8 cellular contexts compared by ENCODE assay signal in genomic region chr1:156601892-156602291, GRCh38. TPM values are rescaled to one million over a fixed set of nuclear protein-coding genes. Genes with fewer than 3 reads are reported as not detected.
DNase-seq lines count a peak whose midpoint lies in the region; ATAC-seq, FAIRE-seq and TF ChIP-seq lines count a peak whose summit lies in the region.

No MANE protein-coding gene starts in this region.

- peaks cover 36% of the 10 kb centered on the region for H3K4me1 Mint-ChIP-seq in activated naive CD4-positive, alpha-beta T cell treated with anti-CD3 and anti-CD28 coated beads, Interleukin-2, amount 50 U/mL, for 24 hours
- peaks cover 32% of the 10 kb centered on the region for H3K4me1 Mint-ChIP-seq in activated CD8-positive, alpha-beta T cell treated with anti-CD3 and anti-CD28 coated beads for 36 hours (ENCODE audit: low read depth)

- H3K9me3 ChIP-seq in keratinocyte (ENCODE audit: control insufficient read depth, low read depth, low read length) (no peaks in the 10 kb centered on the region), thymus (ENCODE audit: control insufficient read depth) (no peaks in the 10 kb centered on the region)

- peaks cover 28% of the 10 kb centered on the region for H3K4me1 ChIP-seq in keratinocyte (ENCODE audit: control insufficient read depth, extremely low read depth, insufficient read depth, low read length)
- H3K4me1 ChIP-seq in thymus (ENCODE audit: control insufficient read depth, insufficient read depth, low read length): peaks cover 7% of the 10 kb centered on the region

- no peaks in the 10 kb centered on the region for H3K27me3 Mint-ChIP-seq in activated naive CD4-positive, alpha-beta T cell treated with anti-CD3 and anti-CD28 coated beads, Interleukin-2, amount 50 U/mL, for 24 hours
- no peaks in the 10 kb centered on the region for H3K27me3 Mint-ChIP-seq in activated CD8-positive, alpha-beta T cell treated with anti-CD3 and anti-CD28 coated beads for 36 hours

- no peaks in the 10 kb centered on the region for H4K20me1 ChIP-seq in keratinocyte (ENCODE audit: control insufficient read depth, extremely low read depth, insufficient read depth, low read length)

- H3K27ac Mint-ChIP-seq in activated naive CD4-positive, alpha-beta T cell treated with anti-CD3 and anti-CD28 coated beads, Interleukin-2, amount 50 U/mL, for 24 hours: peak overlapping the region; percentile 99
- H3K27ac Mint-ChIP-seq in activated CD8-positive, alpha-beta T cell treated with anti-CD3 and anti-CD28 coated beads for 36 hours: peak overlapping the region; percentile 97

- peak overlapping the region; percentile 95 for H3K4me3 Mint-ChIP-seq in activated naive CD4-positive, alpha-beta T cell treated with anti-CD3 and anti-CD28 coated beads, Interleukin-2, amount 50 U/mL, for 24 hours
- peak overlapping the region; percentile 93 for H3K4me3 Mint-ChIP-seq in activated CD8-positive, alpha-beta T cell treated with anti-CD3 and anti-CD28 coated beads for 36 hours

- CTCF ChIA-PET in activated CD8-positive, alpha-beta T cell treated with anti-CD3 and anti-CD28 coated beads for 36 hours (lab: Charles Lee): interaction anchor here (0.6 to 5.5 kb wide), 10 partner anchors 12 to 182 kb away, joined by 3 to 27 read pairs (median 4); partner anchors contain the start of gene NAXE

- H3K4me3 ChIP-seq in keratinocyte (ENCODE audit: control insufficient read depth in 2 of 3, extremely low read depth in 1 of 3, insufficient read depth in 2 of 3, low read depth in 1 of 3, low read length in 3 of 3): peak overlapping the region; percentile 61 to 97 (median 96)
- peak overlapping the region; percentile 92 for H3K4me3 ChIP-seq in thymus (ENCODE audit: low read length)

- no peaks in the 10 kb centered on the region for H3K9me1 ChIP-seq in keratinocyte (ENCODE audit: control insufficient read depth, extremely low read depth, insufficient read depth, low read length)

- H3K36me3 Mint-ChIP-seq in activated naive CD4-positive, alpha-beta T cell treated with anti-CD3 and anti-CD28 coated beads, Interleukin-2, amount 50 U/mL, for 24 hours: peaks cover 20% of the 10 kb centered on the region
- peaks cover 35% of the 10 kb centered on the region for H3K36me3 Mint-ChIP-seq in activated CD8-positive, alpha-beta T cell treated with anti-CD3 and anti-CD28 coated beads for 36 hours (ENCODE audit: low read depth)

- H3K36me3 ChIP-seq in keratinocyte (ENCODE audit: control insufficient read depth in 2 of 2, extremely low read depth in 1 of 2, insufficient read depth in 2 of 2, low read length in 2 of 2): peaks cover 14 to 19% of the 10 kb centered on the region in 2 experiments
- H3K36me3 ChIP-seq in thymus (ENCODE audit: control insufficient read depth, insufficient read depth): peaks cover 13% of the 10 kb centered on the region

- TF ChIP-seq CTCF in activated CD8-positive, alpha-beta T cell treated with anti-CD3 and anti-CD28 coated beads for 36 hours (IDR thresholded peaks at IDR 0.05): no peak
- no peak for TF ChIP-seq CTCF in keratinocyte (optimal IDR thresholded peaks at IDR 0.05 in 1 of 3, IDR thresholded peaks at IDR 0.05 in 1 of 3, conservative IDR thresholded peaks at IDR 0.05 in 1 of 3; ENCODE audit: extremely low read depth in 1 of 3, insufficient read depth in 2 of 3, low read length in 3 of 3)

- H3K27ac ChIP-seq in keratinocyte (ENCODE audit: control insufficient read depth, insufficient read depth, low read length) (peak overlapping the region; percentile 90), thymus (ENCODE audit: low read depth) (peak overlapping the region; percentile 59)

- no peak for FAIRE-seq in keratinocyte (lab: Jason Lieb, UNC)

- ATAC-seq in activated CD8-positive, alpha-beta T cell treated with anti-CD3 and anti-CD28 coated beads for 36 hours: peak; percentile 2
- ATAC-seq in GM21825 (IDR thresholded peaks at IDR 0.05; ENCODE audit: unreplicated experiment) (no peak), GM21786 (IDR thresholded peaks at IDR 0.05; ENCODE audit: unreplicated experiment) (no peak)

- H3K79me2 ChIP-seq in keratinocyte (ENCODE audit: control insufficient read depth, insufficient read depth, low read length): peaks cover 25% of the 10 kb centered on the region

- H3K27me3 ChIP-seq in keratinocyte (ENCODE audit: control insufficient read depth, extremely low read depth, insufficient read depth, low read length) (no peaks in the 10 kb centered on the region), thymus (ENCODE audit: control insufficient read depth, insufficient read depth) (no peaks in the 10 kb centered on the region)

- H3K9ac ChIP-seq in keratinocyte (ENCODE audit: control insufficient read depth, extremely low read depth, insufficient read depth, low read length): peak overlapping the region; percentile 98

- peak overlapping the region; percentile 78 for H2AFZ ChIP-seq in keratinocyte (ENCODE audit: control insufficient read depth, low read length)

- POLR2A ChIA-PET in activated CD8-positive, alpha-beta T cell treated with anti-CD3 and anti-CD28 coated beads for 36 hours (lab: Charles Lee): interaction anchor here (0.6 to 3.2 kb wide), 3 partner anchors 10 to 105 kb away, joined by 3 to 29 read pairs (median 5); partner anchors contain the start of gene NAXE

- H3K9me3 Mint-ChIP-seq in activated naive CD4-positive, alpha-beta T cell treated with anti-CD3 and anti-CD28 coated beads, Interleukin-2, amount 50 U/mL, for 24 hours: no peaks in the 10 kb centered on the region
- no peaks in the 10 kb centered on the region for H3K9me3 Mint-ChIP-seq in activated CD8-positive, alpha-beta T cell treated with anti-CD3 and anti-CD28 coated beads for 36 hours

- H3K4me2 ChIP-seq in keratinocyte (ENCODE audit: control insufficient read depth, extremely low read depth, insufficient read depth, low read depth, low read length): peak overlapping the region; percentile 97

- DNase-seq in activated naive CD4-positive, alpha-beta T cell (lab: John Stamatoyannopoulos, UW): no peak
- peak; percentile 26 for DNase-seq in activated CD8-positive, alpha-beta T cell treated with anti-CD3 and anti-CD28 coated beads for 36 hours
- DNase-seq in keratinocyte (ENCODE audit: low read depth, low spot score) (no peak), occipital lobe (lab: John Stamatoyannopoulos, UW) (no peak)

- dilution Hi-C loops in keratinocyte (cut with MboI; ENCODE audit: extremely low pct_ligation_motif_present, low sequenced_read_pairs): no loop called here

- WGBS in thymus: 82% methylated on average over 12 of the region's 12 CpGs

- intact Hi-C loops in activated CD8-positive, alpha-beta T cell treated with anti-CD3 and anti-CD28 coated beads for 36 hours (cut with micrococcal nuclease): loop anchor here (5.0 kb wide), 1 partner anchor 145 kb away; no protein-coding TSS in a partner anchor

RNA-seq across cellular contexts. Expression of gene GPATCH4, which starts 0.6 kb away (rescaled TPM):
- total RNA-seq in activated CD8-positive, alpha-beta T cell treated with anti-CD3 and anti-CD28 coated beads for 36 hours: 10 to 100 TPM; 50.7 to 51.0 TPM
- 31.8 to 48.9 TPM (median 43.5 TPM) in 3 replicates for polyA plus RNA-seq in keratinocyte
- 21.5 TPM for polyA plus RNA-seq in keratinocyte (2011; ENCODE audit: low read depth)
- 32.0 and 41.4 TPM in 2 replicates for polyA plus RNA-seq in keratinocyte (2011; cell fraction: cytosol; rRNA removed)
- 43.6 and 52.9 TPM in 2 replicates for polyA plus RNA-seq in keratinocyte (2011; cell fraction: nucleus; rRNA removed)
- 27.0 and 53.5 TPM in 2 replicates for polyA plus RNA-seq in keratinocyte (2012; ENCODE audit: low replicate concordance)
- 30.0 to 49.1 TPM (median 34.6 TPM) in 3 replicates for polyA minus RNA-seq in keratinocyte
- 23.0 TPM for polyA minus RNA-seq in keratinocyte (2011; cell fraction: cytosol; rRNA and poly(A)+ RNA removed)
- polyA minus RNA-seq in keratinocyte (2011; cell fraction: nucleus; rRNA and poly(A)+ RNA removed): 16.1 and 17.0 TPM in 2 replicates
- polyA plus RNA-seq in thymus: 12.0 TPM
- total RNA-seq in occipital lobe: 10.3 TPM

RNA-seq across cellular contexts. Expression of gene NAXE, which starts 10.3 kb away (rescaled TPM):
- 10 to 100 TPM; 65.4 to 68.6 TPM for total RNA-seq in activated CD8-positive, alpha-beta T cell treated with anti-CD3 and anti-CD28 coated beads for 36 hours
- polyA plus RNA-seq in keratinocyte: 74.7 to 93.4 TPM (median 81.3 TPM) in 3 replicates
- 12.0 TPM for polyA plus RNA-seq in keratinocyte (2011; ENCODE audit: low read depth)
- 110 and 130 TPM in 2 replicates for polyA plus RNA-seq in keratinocyte (2011; cell fraction: cytosol; rRNA removed)
- polyA plus RNA-seq in keratinocyte (2011; cell fraction: nucleus; rRNA removed): 51.8 and 72.4 TPM in 2 replicates
- 92.1 and 108 TPM in 2 replicates for polyA plus RNA-seq in keratinocyte (2012; ENCODE audit: low replicate concordance)
- polyA minus RNA-seq in keratinocyte: 68.2 to 115 TPM (median 76.5 TPM) in 3 replicates
- 75.4 TPM for polyA minus RNA-seq in keratinocyte (2011; cell fraction: cytosol; rRNA and poly(A)+ RNA removed)
- polyA minus RNA-seq in keratinocyte (2011; cell fraction: nucleus; rRNA and poly(A)+ RNA removed): 17.5 and 19.5 TPM in 2 replicates
- 40.2 TPM for polyA plus RNA-seq in thymus
- total RNA-seq in occipital lobe: 26.5 TPM

RNA-seq across cellular contexts. Expression of gene HAPLN2, which starts 17.3 kb away (rescaled TPM):
- not detected for total RNA-seq in activated CD8-positive, alpha-beta T cell treated with anti-CD3 and anti-CD28 coated beads for 36 hours
- polyA plus RNA-seq in keratinocyte (not detected in 3 replicates), thymus (0.50 TPM)
- not detected for polyA plus RNA-seq in keratinocyte (2011; ENCODE audit: low read depth)
- not detected in 2 replicates for polyA plus RNA-seq in keratinocyte (2011; cell fraction: cytosol; rRNA removed)
- 0.22 TPM in 1 of 2 replicates, not detected in the other for polyA plus RNA-seq in keratinocyte (2011; cell fraction: nucleus; rRNA removed)
- polyA plus RNA-seq in keratinocyte (2012; ENCODE audit: low replicate concordance): not detected in 2 replicates
- not detected in 3 replicates for polyA minus RNA-seq in keratinocyte
- not detected for polyA minus RNA-seq in keratinocyte (2011; cell fraction: cytosol; rRNA and poly(A)+ RNA removed)
- polyA minus RNA-seq in keratinocyte (2011; cell fraction: nucleus; rRNA and poly(A)+ RNA removed): not detected in 2 replicates
- not detected for total RNA-seq in occipital lobe

RNA-seq across cellular contexts. Expression of gene TTC24, which starts 22.4 kb away (rescaled TPM):
- 10 to 100 TPM; 19.8 to 20.2 TPM for total RNA-seq in activated CD8-positive, alpha-beta T cell treated with anti-CD3 and anti-CD28 coated beads for 36 hours
- polyA plus RNA-seq in keratinocyte (not detected in 3 replicates), thymus (13.4 TPM)
- not detected for polyA plus RNA-seq in keratinocyte (2011; ENCODE audit: low read depth)
- polyA plus RNA-seq in keratinocyte (2011; cell fraction: cytosol; rRNA removed): not detected in 2 replicates
- not detected in 2 replicates for polyA plus RNA-seq in keratinocyte (2011; cell fraction: nucleus; rRNA removed)
- polyA plus RNA-seq in keratinocyte (2012; ENCODE audit: low replicate concordance): not detected in 2 replicates
- polyA minus RNA-seq in keratinocyte: not detected in 3 replicates
- not detected for polyA minus RNA-seq in keratinocyte (2011; cell fraction: cytosol; rRNA and poly(A)+ RNA removed)
- polyA minus RNA-seq in keratinocyte (2011; cell fraction: nucleus; rRNA and poly(A)+ RNA removed): not detected in 2 replicates
- not detected for total RNA-seq in occipital lobe

RNA-seq across cellular contexts. Expression of gene IQGAP3, which starts 29.5 kb away (rescaled TPM):
- total RNA-seq in activated CD8-positive, alpha-beta T cell treated with anti-CD3 and anti-CD28 coated beads for 36 hours: 10 to 100 TPM; 14.4 to 14.9 TPM
- polyA plus RNA-seq in keratinocyte (1.5 to 5.7 TPM (median 5.3 TPM) in 3 replicates), thymus (1.0 TPM)
- 0.07 TPM for polyA plus RNA-seq in keratinocyte (2011; ENCODE audit: low read depth)
- 0.73 and 0.81 TPM in 2 replicates for polyA plus RNA-seq in keratinocyte (2011; cell fraction: cytosol; rRNA removed)
- polyA plus RNA-seq in keratinocyte (2011; cell fraction: nucleus; rRNA removed): 5.6 and 6.2 TPM in 2 replicates
- 0.10 and 5.7 TPM in 2 replicates for polyA plus RNA-seq in keratinocyte (2012; ENCODE audit: low replicate concordance)
- polyA minus RNA-seq in keratinocyte: 1.8 to 21.8 TPM (median 13.0 TPM) in 3 replicates
- polyA minus RNA-seq in keratinocyte (2011; cell fraction: cytosol; rRNA and poly(A)+ RNA removed): 1.7 TPM
- 2.0 and 2.4 TPM in 2 replicates for polyA minus RNA-seq in keratinocyte (2011; cell fraction: nucleus; rRNA and poly(A)+ RNA removed)
- 1.1 TPM for total RNA-seq in occipital lobe
